Comparison of ENCODE assay signal across 11 cellular contexts in the genomic region with DNA sequence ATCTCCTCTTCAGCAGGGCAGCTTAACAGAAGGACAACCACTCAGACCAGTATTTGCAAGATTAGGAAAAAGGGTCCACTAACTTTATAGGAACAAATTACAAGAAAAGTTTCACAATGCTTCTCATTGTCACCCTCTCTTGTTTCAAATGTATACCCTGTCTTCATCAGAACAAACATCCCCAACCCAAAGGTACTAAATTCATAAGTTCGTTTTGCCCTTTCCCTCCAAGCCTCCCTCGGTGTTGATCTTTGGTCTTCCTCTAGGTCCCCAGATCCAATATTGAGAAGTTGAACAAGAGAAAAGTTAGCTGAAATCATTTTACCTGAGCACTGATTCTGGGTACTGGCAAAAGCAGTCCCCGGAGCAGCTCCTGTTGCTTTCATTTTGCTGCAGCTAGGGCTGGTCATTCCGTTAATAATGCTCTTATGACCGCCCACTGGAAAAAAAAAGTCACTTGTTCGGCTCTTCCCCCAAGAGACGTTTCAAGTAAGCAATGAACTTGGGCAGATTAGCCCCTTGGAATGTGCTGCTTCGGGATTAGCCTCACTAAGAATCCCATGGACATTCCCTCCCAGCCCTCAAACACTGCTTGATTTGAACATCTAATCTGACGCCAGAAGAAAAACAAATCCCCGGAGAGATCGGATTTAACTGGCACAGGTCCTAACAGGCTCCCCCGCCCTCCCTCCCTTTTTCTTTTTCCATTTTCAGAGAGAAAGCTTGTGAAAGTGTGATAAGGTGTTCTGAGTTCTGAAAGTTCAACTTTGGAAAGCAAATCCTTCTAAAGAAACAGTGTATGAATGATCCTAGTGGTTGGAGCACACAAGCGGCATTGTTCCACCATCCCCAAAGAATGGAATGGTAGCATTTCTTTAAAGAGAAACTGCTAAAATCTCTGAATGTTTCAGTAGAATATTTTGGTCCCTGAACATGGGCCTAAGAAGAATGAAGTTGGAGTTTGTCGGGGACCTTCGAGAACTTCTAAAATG.
A peak's percentile ranks its signal among the peaks of the same experiment; 100 is the strongest.
DNase-seq lines count a peak whose midpoint lies in the region; ATAC-seq and TF ChIP-seq lines count a peak whose summit lies in the region.
"Had no signal": no experiment of that assay in that cellular context is flagged by ENCODE, and none has a peak within 500 bp of the region (broad histone marks: within the 10 kb centered on the region; RNA-seq: fewer than 3 reads in every experiment).

No MANE protein-coding gene starts in this region.

- H3K36me3 Mint-ChIP-seq in brain, result no peaks in the 10 kb centered on the region
- H3K36me3 Mint-ChIP-seq in activated CD8-positive, alpha-beta T cell treated with anti-CD3 and anti-CD28 coated beads for 36 hours (ENCODE audit: low read depth), result no peaks in the 10 kb centered on the region

- peak overlapping the region; percentile 60 to 91 (median 79) for H3K4me3 Mint-ChIP-seq in brain
- H3K4me3 Mint-ChIP-seq in activated CD8-positive, alpha-beta T cell treated with anti-CD3 and anti-CD28 coated beads for 36 hours, result no peak overlapping the region
- H3K4me3 Mint-ChIP-seq: activated T-cell treated with anti-CD3 and anti-CD28 coated beads, Interleukin-2, amount 50 U/mL, for 24 hours had no signal

- no peaks in the 10 kb centered on the region for H3K4me1 ChIP-seq in sigmoid colon
- H3K4me1 ChIP-seq: transverse colon had no signal

- CTCF ChIA-PET in activated CD8-positive, alpha-beta T cell treated with anti-CD3 and anti-CD28 coated beads for 36 hours (lab: Charles Lee), result interaction anchor here (1.7 kb wide), 1 partner anchor 18 kb away, joined by 3 read pairs; no protein-coding TSS in a partner anchor

- no peaks in the 10 kb centered on the region for H3K36me3 ChIP-seq in sigmoid colon
- H3K36me3 ChIP-seq: transverse colon had no signal

- intact Hi-C loops in sigmoid colon (cut with DNase I), result no loop called here
- intact Hi-C loops in activated CD8-positive, alpha-beta T cell treated with anti-CD3 and anti-CD28 coated beads for 36 hours (cut with micrococcal nuclease), result no loop called here

- ATAC-seq in activated CD8-positive, alpha-beta T cell treated with anti-CD3 and anti-CD28 coated beads for 36 hours, result no peak

- H3K27me3 Mint-ChIP-seq in brain, result no peaks in the 10 kb centered on the region
- H3K27me3 Mint-ChIP-seq in activated CD8-positive, alpha-beta T cell treated with anti-CD3 and anti-CD28 coated beads for 36 hours, result peaks cover 3% of the 10 kb centered on the region

- TF ChIP-seq POLR2A in sigmoid colon (IDR thresholded peaks at IDR 0.05), result no peak

- DNase-seq in EH (ENCODE audit: low read depth) (peak; percentile 74), iris pigment epithelial cell (ENCODE audit: low read depth) (peak; percentile 64), sigmoid colon (no peak), NCI-H187 (lab: John Stamatoyannopoulos, UW) (no peak), CD1c-positive myeloid dendritic cell (ENCODE audit: extremely low spot score) (no peak), HK-2 (ENCODE audit: unreplicated experiment) (no peak)
- no peak for DNase-seq in activated CD8-positive, alpha-beta T cell treated with anti-CD3 and anti-CD28 coated beads for 36 hours
- DNase-seq: activated T-cell treated with anti-CD3 and anti-CD28 coated beads, Interleukin-2, amount 50 U/mL, for 24 hours; DMS 273 treated with DMSO at 0.1 percent for 48 hours; transverse colon had no signal

- H3K4me1 Mint-ChIP-seq in brain, result peaks cover 10% of the 10 kb centered on the region
- H3K4me1 Mint-ChIP-seq in activated CD8-positive, alpha-beta T cell treated with anti-CD3 and anti-CD28 coated beads for 36 hours (ENCODE audit: low read depth), result no peaks in the 10 kb centered on the region

- WGBS in sigmoid colon, 2 donors, result 51 to 74% methylated on average over 15 of the region's 15 CpGs

- POLR2A ChIA-PET in activated CD8-positive, alpha-beta T cell treated with anti-CD3 and anti-CD28 coated beads for 36 hours (lab: Charles Lee), result no interaction called here

- H3K27me3 ChIP-seq in sigmoid colon, result no peaks in the 10 kb centered on the region

- no peak for TF ChIP-seq EP300 in sigmoid colon (IDR thresholded peaks at IDR 0.05)

- peak overlapping the region; percentile 15 to 40 (median 34) for H3K4me3 ChIP-seq in sigmoid colon

- TF ChIP-seq CTCF in brain (conservative IDR thresholded peaks at IDR 0.05), result no peak
- TF ChIP-seq CTCF in sigmoid colon (IDR thresholded peaks at IDR 0.05), result no peak
- TF ChIP-seq CTCF in activated CD8-positive, alpha-beta T cell treated with anti-CD3 and anti-CD28 coated beads for 36 hours (IDR thresholded peaks at IDR 0.05), result no peak

- peaks cover 0 to 12% (median 8%) of the 10 kb centered on the region in 5 experiments for H3K9me3 Mint-ChIP-seq in brain
- no peaks in the 10 kb centered on the region for H3K9me3 Mint-ChIP-seq in activated CD8-positive, alpha-beta T cell treated with anti-CD3 and anti-CD28 coated beads for 36 hours
- H3K9me3 Mint-ChIP-seq: activated T-cell treated with anti-CD3 and anti-CD28 coated beads, Interleukin-2, amount 50 U/mL, for 24 hours had no signal

- no peaks in the 10 kb centered on the region for H3K9me3 ChIP-seq in sigmoid colon
- H3K9me3 ChIP-seq: transverse colon had no signal

- H3K27ac Mint-ChIP-seq in brain, result peak overlapping the region in 3 of 5 experiments; percentile 93 to 96 (median 95)
- H3K27ac Mint-ChIP-seq in activated CD8-positive, alpha-beta T cell treated with anti-CD3 and anti-CD28 coated beads for 36 hours, result no peak overlapping the region
- H3K27ac Mint-ChIP-seq: activated T-cell treated with anti-CD3 and anti-CD28 coated beads, Interleukin-2, amount 50 U/mL, for 24 hours had no signal

- H3K27ac ChIP-seq in sigmoid colon, result peak overlapping the region in 1 of 4 donors; percentile 23
- H3K27ac ChIP-seq: transverse colon had no signal

Comparison
In these comparisons a context has a peak if more than half of its experiments do, and no peak if none do; other contexts are left out.
1. DNase-seq: peak in EH (single experiment) and iris pigment epithelial cell (single experiment); none in sigmoid colon (single experiment), NCI-H187 (0 of 2), activated CD8-positive, alpha-beta T cell treated with anti-CD3 and anti-CD28 coated beads for 36 hours (single experiment), CD1c-positive myeloid dendritic cell (single experiment) and HK-2 (single experiment).